In genomic region chr22:42309865-42310264, GRCh38 we compare ENCODE assay signal across 22 cellular contexts.
"Had no signal": no experiment of that assay in that cellular context is flagged by ENCODE, and none has a peak within 500 bp of the region (broad histone marks: within the 10 kb centered on the region; RNA-seq: fewer than 3 reads in every experiment).

No MANE protein-coding gene starts in this region.

- H3K27me3 ChIP-seq: cardiac muscle cell, Peyer's patch had no signal

- H3K27ac Mint-ChIP-seq: activated naive CD4-positive, alpha-beta T cell treated with anti-CD3 and anti-CD28 coated beads for 36 hours; activated naive CD8-positive, alpha-beta T cell; activated T-helper 17 cell treated with anti-CD3 and anti-CD28 coated beads, Interleukin-2, amount 50 U/mL, for 72 hours; T-helper 2 cell treated with Interferon-gamma antibody and Interleukin-4, amounts not matched to agents 5 μg/mL and 100 μg/mL, for 36 hours had no signal

- H3K4me3 Mint-ChIP-seq: activated naive CD4-positive, alpha-beta T cell treated with anti-CD3 and anti-CD28 coated beads for 36 hours; activated T-helper 17 cell treated with anti-CD3 and anti-CD28 coated beads, Interleukin-2, amount 50 U/mL, for 72 hours; T-helper 2 cell treated with Interferon-gamma antibody and Interleukin-4, amounts not matched to agents 5 μg/mL and 100 μg/mL, for 36 hours had no signal

- H3K9me3 ChIP-seq: Peyer's patch had no signal

- ATAC-seq: activated CD4-positive, CD25-positive, alpha-beta regulatory T cell treated with anti-CD3 and anti-CD28 coated beads, Interleukin-2, amount 50 U/mL, for 24 hours; activated T-helper 17 cell treated with anti-CD3 and anti-CD28 coated beads, Interleukin-2, amount 50 U/mL, for 72 hours had no signal

- DNase-seq: activated CD4-positive, alpha-beta T cell treated with anti-CD3 and anti-CD28 coated beads for 4 hours; activated CD4-positive, alpha-beta T cell treated with anti-CD3 and anti-CD28 coated beads, Interleukin-2, amount 50 U/mL, for 4 hours; activated gamma-delta T cell; activated naive CD4-positive, alpha-beta T cell treated with anti-CD3 and anti-CD28 coated beads for 36 hours; activated T-cell treated with anti-CD3 and anti-CD28 coated beads for 4 hours; activated T-cell treated with anti-CD3 and anti-CD28 coated beads, Interleukin-2, amount 50 U/mL, for 48 hours; brain microvascular endothelial cell; Kasumi-1; KBM-7; NCI-H1048; NCI-H1417 treated with DMSO at 0.1 percent for 48 hours; NCI-H1694 treated with DMSO at 0.1 percent for 48 hours; NCI-H2029 treated with DMSO at 0.1 percent for 48 hours; NCI-H446; Peyer's patch; SHP77 treated with DMSO at 0.1 percent for 48 hours; T-helper 1 cell had no signal

- H3K36me3 Mint-ChIP-seq: activated naive CD8-positive, alpha-beta T cell had no signal

- H3K27me3 Mint-ChIP-seq: activated naive CD8-positive, alpha-beta T cell; activated T-helper 17 cell treated with anti-CD3 and anti-CD28 coated beads, Interleukin-2, amount 50 U/mL, for 72 hours had no signal

- H3K9me3 Mint-ChIP-seq: activated naive CD4-positive, alpha-beta T cell treated with anti-CD3 and anti-CD28 coated beads for 36 hours; activated T-helper 17 cell treated with anti-CD3 and anti-CD28 coated beads, Interleukin-2, amount 50 U/mL, for 72 hours; T-helper 2 cell treated with Interferon-gamma antibody and Interleukin-4, amounts not matched to agents 5 μg/mL and 100 μg/mL, for 36 hours had no signal

- H3K27ac ChIP-seq: brain microvascular endothelial cell, cardiac muscle cell, Peyer's patch had no signal

- H3K36me3 ChIP-seq: brain microvascular endothelial cell, cardiac muscle cell, Peyer's patch had no signal

- H3K4me3 ChIP-seq: cardiac muscle cell, Peyer's patch had no signal
